9 cellular contexts compared by ENCODE assay signal in genomic region chr1:37998913-37999433, GRCh38. TPM values are rescaled to one million over a fixed set of nuclear protein-coding genes. Genes with fewer than 3 reads are reported as not detected.
A peak's percentile ranks its signal among the peaks of the same experiment; 100 is the strongest.
DNase-seq lines count a peak whose midpoint lies in the region; ATAC-seq and TF ChIP-seq lines count a peak whose summit lies in the region.
"Had no signal": no experiment of that assay in that cellular context is flagged by ENCODE, and none has a peak within 500 bp of the region (broad histone marks: within the 10 kb centered on the region; RNA-seq: fewer than 3 reads in every experiment).

No MANE protein-coding gene starts in this region.

- ATAC-seq in SK-N-SH treated with all-trans-retinoic acid at 6 μM for 48 hours (no peak), lower lobe of right lung (no peak), HG03469 (IDR thresholded peaks at IDR 0.05; ENCODE audit: unreplicated experiment) (no peak), HG02588 (IDR thresholded peaks at IDR 0.05; ENCODE audit: unreplicated experiment) (no peak), GM18511 (IDR thresholded peaks at IDR 0.05; ENCODE audit: unreplicated experiment) (no peak)

- no peaks in the 10 kb centered on the region for H4K20me1 ChIP-seq in SK-N-SH (ENCODE audit: insufficient read depth)

- H3K9me2 ChIP-seq in SK-N-SH = no peaks in the 10 kb centered on the region

- peak overlapping the region; percentile 70 for H3K4me2 ChIP-seq in SK-N-SH

- peak overlapping the region; percentile 88 to 92 for H3K27ac ChIP-seq in SK-N-SH (ENCODE audit: low read depth in 2 of 2, low read length in 1 of 2)
- peak overlapping the region; percentile 80 for H3K27ac ChIP-seq in adipose tissue (ENCODE audit: low read depth, low read length)
- H3K27ac ChIP-seq in lower lobe of right lung = peak overlapping the region; percentile 88
- peak overlapping the region; percentile 54 for H3K27ac ChIP-seq in substantia nigra (ENCODE audit: low read depth, low read length, poor library complexity, severe bottlenecking)
- H3K27ac ChIP-seq: 22Rv1 had no signal

- no peaks in the 10 kb centered on the region for H3K27me3 ChIP-seq in SK-N-SH (ENCODE audit: insufficient read depth)
- no peaks in the 10 kb centered on the region for H3K27me3 ChIP-seq in lower lobe of right lung (ENCODE audit: low read depth)

- peak overlapping the region; percentile 12; the same call in 1 of the 2 replicates for H2AFZ ChIP-seq in SK-N-SH (ENCODE audit: low read depth)

- intact Hi-C loops in lower lobe of right lung (cut with DNase I) = no loop called here

- peaks cover 27% of the 10 kb centered on the region for H3F3A ChIP-seq in SK-N-SH (replicated peaks; ENCODE audit: insufficient read depth)

- H3K9me3 ChIP-seq in SK-N-SH = no peaks in the 10 kb centered on the region
- H3K9me3 ChIP-seq in lower lobe of right lung = no peaks in the 10 kb centered on the region

- peak overlapping the region; percentile 62; the same call in 1 of the 2 replicates for H3K9ac ChIP-seq in SK-N-SH

- POLR2A ChIA-PET in SK-N-SH (lab: Yijun Ruan, JAX) = interaction anchor here (1.2 kb wide), 1 partner anchor 9 kb away, joined by 3 read pairs; the partner anchor contains the start of gene SF3A3

- 85% methylated on average over 15 of the region's 16 CpGs for WGBS in SK-N-SH (ENCODE audit: low lambda C conversion rate)
- 59 to 79% (median 71%) methylated on average over 16 of the region's 16 CpGs for WGBS in adipose tissue, 3 donors

- peaks cover 0 to 18% of the 10 kb centered on the region in 2 experiments for H3K36me3 ChIP-seq in SK-N-SH (replicated peaks in 1 of 2; ENCODE audit: control insufficient read depth in 1 of 2, insufficient read depth in 2 of 2, low read length in 1 of 2)
- H3K36me3 ChIP-seq in lower lobe of right lung = peaks cover 6% of the 10 kb centered on the region

- H3K4me3 ChIP-seq in SK-N-SH (ENCODE audit: low read depth in 2 of 2, low read length in 1 of 2) = no peak overlapping the region; a peak in 1 of 4 replicates
- H3K4me3 ChIP-seq in lower lobe of right lung = peak overlapping the region; percentile 19

- TF ChIP-seq CTCF in SK-N-SH (IDR thresholded peaks at IDR 0.05) (no peak), lower lobe of right lung (IDR thresholded peaks at IDR 0.05) (no peak)

- DNase-seq in SK-N-SH = no peak
- no peak for DNase-seq in lower lobe of right lung
- DNase-seq in substantia nigra (lab: John Stamatoyannopoulos, UW) = no peak

- peaks cover 45 to 46% of the 10 kb centered on the region in 2 experiments for H3K4me1 ChIP-seq in SK-N-SH (ENCODE audit: control insufficient read depth in 1 of 2, insufficient read depth in 2 of 2, low read depth in 1 of 2, low read length in 1 of 2)
- H3K4me1 ChIP-seq in lower lobe of right lung = peaks cover 81% of the 10 kb centered on the region

- no peak for TF ChIP-seq RAD21 in SK-N-SH (IDR thresholded peaks at IDR 0.05; ENCODE audit: low read length)

- CTCF ChIA-PET in SK-N-SH (lab: Yijun Ruan, JAX) = interaction anchor here (1.5 to 5.2 kb wide), 2 partner anchors 9 to 20 kb away, joined by 4 to 37 read pairs; partner anchors contain the start of gene SF3A3

- peaks cover 50% of the 10 kb centered on the region for H3K79me2 ChIP-seq in SK-N-SH (ENCODE audit: insufficient read depth)

- TF ChIP-seq EP300 in SK-N-SH (IDR thresholded peaks at IDR 0.05; ENCODE audit: borderline replicate concordance in 1 of 2, low read depth in 1 of 2, low read length in 1 of 2) = no peak

TF ChIP-seq in SK-N-SH, 30 proteins besides CTCF, POLR2A, EP300 and RAD21:
- TF ChIP-seq TCF12 (IDR thresholded peaks at IDR 0.05) = no peak
- no peak for TF ChIP-seq TEAD4 (IDR thresholded peaks at IDR 0.05; ENCODE audit: borderline replicate concordance, insufficient read depth)
- no peak for TF ChIP-seq NRF1 (IDR thresholded peaks at IDR 0.05; ENCODE audit: low read depth, low read length)
- TF ChIP-seq FOXJ3 (CRISPR knock-in tag; IDR thresholded peaks at IDR 0.05) = no peak

TF ChIP-seq in SK-N-SH treated with all-trans-retinoic acid at 6 μM for 48 hours, 23 proteins besides CTCF, POLR2A, EP300 and RAD21:
- no peak for TF ChIP-seq ZC3H10 (CRISPR knock-in tag; IDR thresholded peaks at IDR 0.05)
- no peak for TF ChIP-seq PPARA (CRISPR knock-in tag; IDR thresholded peaks at IDR 0.05; ENCODE audit: borderline replicate concordance)
- no peak for TF ChIP-seq SNAI2 (CRISPR knock-in tag; IDR thresholded peaks at IDR 0.05)
- no peak for TF ChIP-seq ISL1 (CRISPR knock-in tag; IDR thresholded peaks at IDR 0.05)
- TF ChIP-seq ZFP30 (CRISPR knock-in tag; IDR thresholded peaks at IDR 0.05) = no peak
- TF ChIP-seq BACH2 (CRISPR knock-in tag; IDR thresholded peaks at IDR 0.05; ENCODE audit: borderline replicate concordance) = no peak
TF ChIP-seq in SK-N-SH treated with all-trans-retinoic acid at 6 μM for 48 hours: peak in this region for 0.

RNA-seq across cellular contexts. Expression of gene FHL3, which starts 6.3 kb away (rescaled TPM):
- 4.2 and 6.8 TPM in 2 replicates for polyA plus RNA-seq in SK-N-SH (2012; rRNA removed)
- 4.1 and 7.3 TPM in 2 replicates for polyA plus RNA-seq in SK-N-SH (2012; cell fraction: cytosol; rRNA removed)
- polyA plus RNA-seq in SK-N-SH (2012; cell fraction: nucleus; rRNA removed) = 13.5 and 14.1 TPM in 2 replicates
- polyA plus RNA-seq in adipose tissue = 10 to 100 TPM; 11.0 to 16.3 (median 14.1) TPM
- 16.9 TPM for total RNA-seq in lower lobe of right lung

RNA-seq across cellular contexts. Expression of gene SF3A3, which starts 9.2 kb away (rescaled TPM):
- polyA plus RNA-seq in SK-N-SH (2012; rRNA removed) (35.3 and 41.5 TPM in 2 replicates), adipose tissue (10 to 100 TPM; 15.1 to 28.7 (median 26.7) TPM)
- 46.3 and 54.9 TPM in 2 replicates for polyA plus RNA-seq in SK-N-SH (2012; cell fraction: cytosol; rRNA removed)
- 23.1 and 44.0 TPM in 2 replicates for polyA plus RNA-seq in SK-N-SH (2012; cell fraction: nucleus; rRNA removed)
- 41.8 TPM for total RNA-seq in lower lobe of right lung

RNA-seq across cellular contexts. Expression of gene UTP11, which starts 13.6 kb away (rescaled TPM):
- 26.8 and 27.3 TPM in 2 replicates for polyA plus RNA-seq in SK-N-SH (2012; rRNA removed)
- 38.0 and 45.1 TPM in 2 replicates for polyA plus RNA-seq in SK-N-SH (2012; cell fraction: cytosol; rRNA removed)
- 12.3 and 17.0 TPM in 2 replicates for polyA plus RNA-seq in SK-N-SH (2012; cell fraction: nucleus; rRNA removed)
- polyA plus RNA-seq in adipose tissue = 10 to 100 TPM; 17.3 to 30.4 (median 28.3) TPM
- 22.8 TPM for total RNA-seq in lower lobe of right lung

RNA-seq across cellular contexts. Expression of gene POU3F1, which starts 47.6 kb away (rescaled TPM):
- polyA plus RNA-seq in SK-N-SH (2012; rRNA removed) = not detected in 2 replicates
- not detected in 2 replicates for polyA plus RNA-seq in SK-N-SH (2012; cell fraction: cytosol; rRNA removed)
- polyA plus RNA-seq in SK-N-SH (2012; cell fraction: nucleus; rRNA removed) = not detected in 2 replicates
- polyA plus RNA-seq in adipose tissue = under 1 TPM in 1 of 3 donors, not detected in 2; 0.07 TPM
- total RNA-seq in lower lobe of right lung = not detected

RNA-seq across cellular contexts. Expression of gene INPP5B, which starts 52.1 kb away (rescaled TPM):
- polyA plus RNA-seq in SK-N-SH (2012; rRNA removed) = 10.5 and 12.3 TPM in 2 replicates
- 5.9 and 7.3 TPM in 2 replicates for polyA plus RNA-seq in SK-N-SH (2012; cell fraction: cytosol; rRNA removed)
- 20.9 and 24.8 TPM in 2 replicates for polyA plus RNA-seq in SK-N-SH (2012; cell fraction: nucleus; rRNA removed)
- polyA plus RNA-seq in adipose tissue = 10 to 100 TPM in 2 of 3 donors, 1 to 10 TPM in 1; 5.1 to 15.0 (median 10.0) TPM
- 42.5 TPM for total RNA-seq in lower lobe of right lung
